ENCODE assay signal across 13 cellular contexts in genomic region chr22:46084376-46084775, GRCh38.
A peak's percentile ranks its signal among the peaks of the same experiment; 100 is the strongest.
DNase-seq lines count a peak whose midpoint lies in the region; ATAC-seq and TF ChIP-seq lines count a peak whose summit lies in the region.
"Had no signal": no experiment of that assay in that cellular context is flagged by ENCODE, and none has a peak within 500 bp of the region (broad histone marks: within the 10 kb centered on the region; RNA-seq: fewer than 3 reads in every experiment).

No MANE protein-coding gene starts in this region.

- H3K4me1 ChIP-seq in breast epithelium: peaks cover 29 to 45% of the 10 kb centered on the region in 2 donors
- no peaks in the 10 kb centered on the region for H3K4me1 ChIP-seq in effector memory CD4-positive, alpha-beta T cell (ENCODE audit: control insufficient read depth, insufficient read depth, low read length, poor library complexity, severe bottlenecking)

- H3K36me3 ChIP-seq in breast epithelium: no peaks in the 10 kb centered on the region
- peaks cover 4% of the 10 kb centered on the region for H3K36me3 ChIP-seq in effector memory CD4-positive, alpha-beta T cell (ENCODE audit: control insufficient read depth, insufficient read depth, low read length)

- peak overlapping the region; percentile 99 to 100 for H3K27ac ChIP-seq in breast epithelium
- peak overlapping the region; percentile 96 for H3K27ac ChIP-seq in layer of hippocampus (ENCODE audit: low read depth, low read length)
- peak overlapping the region; percentile 99 for H3K27ac ChIP-seq in substantia nigra (ENCODE audit: low read depth, low read length, poor library complexity, severe bottlenecking)
- H3K27ac ChIP-seq in effector memory CD4-positive, alpha-beta T cell (ENCODE audit: insufficient read depth, low read length, poor library complexity, severe bottlenecking): no peak overlapping the region

- H3K27me3 ChIP-seq in breast epithelium: no peaks in the 10 kb centered on the region
- H3K27me3 ChIP-seq in layer of hippocampus (ENCODE audit: control insufficient read depth, insufficient read depth, low read length): no peaks in the 10 kb centered on the region
- H3K27me3 ChIP-seq in effector memory CD4-positive, alpha-beta T cell (replicated peaks; ENCODE audit: control insufficient read depth, insufficient read depth, low read length, poor library complexity, severe bottlenecking): no peaks in the 10 kb centered on the region

- no peaks in the 10 kb centered on the region for H3K9me3 Mint-ChIP-seq in activated T-helper 2 cell treated with anti-CD3 and anti-CD28 coated beads, Interferon-gamma antibody, Interleukin-2, Interleukin-4, amounts not matched to agents 10 μg/mL and 5 μg/mL and 100 μg/mL, durations not matched to agents 14 hours and 24 hours and 36 hours
- H3K9me3 Mint-ChIP-seq: T-helper 2 cell treated with Interferon-gamma antibody and Interleukin-4, amounts not matched to agents 5 μg/mL and 100 μg/mL, for 36 hours had no signal

- H3K27me3 Mint-ChIP-seq in activated T-helper 2 cell treated with anti-CD3 and anti-CD28 coated beads, Interferon-gamma antibody, Interleukin-2, Interleukin-4, amounts not matched to agents 10 μg/mL and 5 μg/mL and 100 μg/mL, durations not matched to agents 14 hours and 24 hours and 36 hours (ENCODE audit: low read depth): no peaks in the 10 kb centered on the region

- TF ChIP-seq POLR2A in breast epithelium (IDR thresholded peaks at IDR 0.05): no peak

- H3K9me3 ChIP-seq in breast epithelium: no peaks in the 10 kb centered on the region
- no peaks in the 10 kb centered on the region for H3K9me3 ChIP-seq in effector memory CD4-positive, alpha-beta T cell (ENCODE audit: control insufficient read depth, low read length)
- H3K9me3 ChIP-seq: Caco-2 had no signal

- no peaks in the 10 kb centered on the region for H3K4me1 Mint-ChIP-seq in activated T-helper 2 cell treated with anti-CD3 and anti-CD28 coated beads, Interferon-gamma antibody, Interleukin-2, Interleukin-4, amounts not matched to agents 10 μg/mL and 5 μg/mL and 100 μg/mL, durations not matched to agents 14 hours and 24 hours and 36 hours (ENCODE audit: low read depth)

- H3K36me3 Mint-ChIP-seq in activated T-helper 2 cell treated with anti-CD3 and anti-CD28 coated beads, Interferon-gamma antibody, Interleukin-2, Interleukin-4, amounts not matched to agents 10 μg/mL and 5 μg/mL and 100 μg/mL, durations not matched to agents 14 hours and 24 hours and 36 hours (ENCODE audit: low read depth): no peaks in the 10 kb centered on the region

- H3K27ac Mint-ChIP-seq in activated T-helper 2 cell treated with anti-CD3 and anti-CD28 coated beads, Interferon-gamma antibody, Interleukin-2, Interleukin-4, amounts not matched to agents 10 μg/mL and 5 μg/mL and 100 μg/mL, durations not matched to agents 14 hours and 24 hours and 36 hours: no peak overlapping the region
- H3K27ac Mint-ChIP-seq: T-helper 2 cell treated with Interferon-gamma antibody and Interleukin-4, amounts not matched to agents 5 μg/mL and 100 μg/mL, for 36 hours had no signal

- no peak for TF ChIP-seq CTCF in breast epithelium (IDR thresholded peaks at IDR 0.05)

- peak overlapping the region; percentile 17 to 85 (median 67) for H3K4me3 ChIP-seq in breast epithelium
- H3K4me3 ChIP-seq in effector memory CD4-positive, alpha-beta T cell (ENCODE audit: insufficient read depth, low read depth, low read length, poor library complexity, severe bottlenecking): no peak overlapping the region
- H3K4me3 ChIP-seq: GM12878 had no signal

- peak; percentile 49 for DNase-seq in HT1080 (ENCODE audit: low read depth)
- no peak for DNase-seq in breast epithelium (ENCODE audit: low spot score in 2 of 2)
- no peak for DNase-seq in substantia nigra (lab: John Stamatoyannopoulos, UW)
- DNase-seq in effector memory CD4-positive, alpha-beta T cell: no peak
- no peak for DNase-seq in activated T-helper 2 cell treated with anti-CD3 and anti-CD28 coated beads, Interferon-gamma antibody, Interleukin-2, Interleukin-4, amounts not matched to agents 10 μg/mL and 5 μg/mL and 100 μg/mL, durations not matched to agents 14 hours and 24 hours and 36 hours (ENCODE audit: low spot score)
- DNase-seq in NCI-H187 (lab: John Stamatoyannopoulos, UW): no peak
- DNase-seq: activated CD8-positive, alpha-beta memory T cell treated with anti-CD3 and anti-CD28 coated beads, Interleukin-2, amount 50 U/mL, for 4 hours; NCI-H82 had no signal

- no peak for ATAC-seq in GM19351 (IDR thresholded peaks at IDR 0.05; ENCODE audit: unreplicated experiment)
- ATAC-seq: GM12878 had no signal

- no peak overlapping the region for H3K4me3 Mint-ChIP-seq in activated T-helper 2 cell treated with anti-CD3 and anti-CD28 coated beads, Interferon-gamma antibody, Interleukin-2, Interleukin-4, amounts not matched to agents 10 μg/mL and 5 μg/mL and 100 μg/mL, durations not matched to agents 14 hours and 24 hours and 36 hours (ENCODE audit: low read depth)
- H3K4me3 Mint-ChIP-seq: T-helper 2 cell treated with Interferon-gamma antibody and Interleukin-4, amounts not matched to agents 5 μg/mL and 100 μg/mL, for 36 hours had no signal

- intact Hi-C loops in breast epithelium (cut with DNase I; ENCODE audit: low total_unique reads): no loop called here
- intact Hi-C loops in activated T-helper 2 cell treated with anti-CD3 and anti-CD28 coated beads, Interferon-gamma antibody, Interleukin-2, Interleukin-4, amounts not matched to agents 10 μg/mL and 5 μg/mL and 100 μg/mL, durations not matched to agents 14 hours and 24 hours and 36 hours (cut with micrococcal nuclease): no loop called here
